In the genomic region with DNA sequence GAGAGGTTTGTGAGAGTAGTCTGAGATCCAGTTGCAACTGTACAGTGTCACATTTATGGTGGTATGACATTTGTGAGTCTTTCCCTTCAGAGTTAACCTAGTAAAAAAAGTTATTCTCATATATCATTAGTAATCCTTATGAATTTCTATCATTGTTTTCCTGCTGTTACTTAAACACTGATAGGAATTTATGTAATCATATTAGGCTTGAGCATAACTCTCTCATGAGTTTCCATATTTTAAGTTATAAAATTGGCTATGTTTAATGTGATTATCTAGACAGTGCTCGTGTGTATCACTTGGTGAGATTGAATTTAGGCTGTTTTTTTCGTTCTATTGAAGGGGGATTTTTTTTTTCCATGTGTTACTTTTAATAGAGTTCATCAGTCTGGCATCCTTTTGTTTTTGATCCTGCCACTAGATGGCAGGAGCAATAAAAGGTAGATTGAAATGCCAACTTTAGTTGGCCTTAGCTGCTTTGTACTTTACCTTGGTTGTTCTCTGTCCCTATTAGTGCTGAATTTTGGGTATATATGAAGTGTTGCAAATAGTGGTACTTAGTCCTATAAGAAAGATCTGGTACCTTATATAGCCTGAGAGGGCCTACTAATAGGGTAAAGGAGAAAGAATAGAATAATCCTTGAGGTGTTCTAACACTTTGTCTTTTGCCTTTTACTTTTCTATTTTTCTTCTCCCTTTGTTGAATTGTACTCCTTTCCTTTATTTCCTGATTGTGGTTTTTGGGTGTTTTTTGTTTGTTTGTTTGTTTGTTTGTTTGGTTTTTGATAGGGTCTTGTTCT, we compare ENCODE assay signal across 8 cellular contexts. TPM values are rescaled to one million over a fixed set of nuclear protein-coding genes. Genes with fewer than 3 reads are reported as not detected.
DNase-seq lines count a peak whose midpoint lies in the region; ATAC-seq and TF ChIP-seq lines count a peak whose summit lies in the region.

No MANE protein-coding gene starts in this region.

- TF ChIP-seq CTCF in endothelial cell (IDR thresholded peaks at IDR 0.05; ENCODE audit: unreplicated experiment) = peak; percentile 71

- no peaks in the 10 kb centered on the region for H3K36me3 Mint-ChIP-seq in endothelial cell (ENCODE audit: low read depth, unreplicated experiment)
- H3K36me3 Mint-ChIP-seq in naive thymus-derived CD8-positive, alpha-beta T cell = no peaks in the 10 kb centered on the region

- H3K4me3 Mint-ChIP-seq in endothelial cell (ENCODE audit: unreplicated experiment) = no peak overlapping the region
- H3K4me3 Mint-ChIP-seq in naive thymus-derived CD8-positive, alpha-beta T cell = peak overlapping the region in 8 of 10 donors; percentile 8 to 62 (median 27)

- DNase-seq in Ammon's horn (ENCODE audit: low spot score) (peak; percentile 40), RPMI7951 (ENCODE audit: low read depth) (peak; percentile 45), endothelial cell (ENCODE audit: low spot score) (no peak)
- peak in 3 of 10 donors; percentile 15 to 41 (median 34) for DNase-seq in naive thymus-derived CD8-positive, alpha-beta T cell
- DNase-seq in stimulated activated CD4-positive, alpha-beta T cell treated with anti-CD3 and anti-CD28 coated beads, Interleukin-4, amount 100 ng/mL, for 4 hours = no peak
- DNase-seq in activated CD4-positive, CD25-positive, alpha-beta regulatory T cell treated with anti-CD3 and anti-CD28 coated beads, Interleukin-2, amount 50 U/mL, for 72 hours = no peak

- H3K9me3 Mint-ChIP-seq in endothelial cell (ENCODE audit: unreplicated experiment) = no peaks in the 10 kb centered on the region
- H3K9me3 Mint-ChIP-seq in naive thymus-derived CD8-positive, alpha-beta T cell = peaks cover 0 to 7% (median 0%) of the 10 kb centered on the region in 9 donors

- peak; percentile 67 for ATAC-seq in GM18498 (IDR thresholded peaks at IDR 0.05; ENCODE audit: unreplicated experiment)
- ATAC-seq in naive thymus-derived CD8-positive, alpha-beta T cell = peak; percentile 71 to 76
- no peak for ATAC-seq in HG03025 (IDR thresholded peaks at IDR 0.05; ENCODE audit: low FRiP score, unreplicated experiment)

- peaks cover 8% of the 10 kb centered on the region for H3K4me1 Mint-ChIP-seq in endothelial cell (ENCODE audit: unreplicated experiment)
- H3K4me1 Mint-ChIP-seq in naive thymus-derived CD8-positive, alpha-beta T cell = peaks cover 42 to 87% (median 80%) of the 10 kb centered on the region in 4 donors

- POLR2A ChIA-PET in naive thymus-derived CD8-positive, alpha-beta T cell (lab: Charles Lee) = interaction anchor here (1.4 kb wide), 1 partner anchor 18 kb away, joined by 7 read pairs; a partner anchor contains a TSS

- no peaks in the 10 kb centered on the region for H3K27me3 Mint-ChIP-seq in endothelial cell (ENCODE audit: unreplicated experiment)
- no peaks in the 10 kb centered on the region for H3K27me3 Mint-ChIP-seq in naive thymus-derived CD8-positive, alpha-beta T cell

- H3K27ac Mint-ChIP-seq in endothelial cell (ENCODE audit: unreplicated experiment) = no peak overlapping the region
- peak overlapping the region in 8 of 10 donors; percentile 1 to 44 (median 19) for H3K27ac Mint-ChIP-seq in naive thymus-derived CD8-positive, alpha-beta T cell

RNA-seq across cellular contexts. Expression of a gene that starts 17.9 kb away (rescaled TPM):
- total RNA-seq in RPMI7951 (2014; rRNA removed; shearing (Covaris generic)) = 175 and 186 TPM in 2 replicates
- 103 TPM for total RNA-seq in endothelial cell (ENCODE audit: unreplicated experiment)
- 100 to 1,000 TPM; 103 to 108 TPM for total RNA-seq in naive thymus-derived CD8-positive, alpha-beta T cell
- polyA plus RNA-seq in naive thymus-derived CD8-positive, alpha-beta T cell = 100 to 1,000 TPM in 1 of 3 donors, 10 to 100 TPM in 2; 85.1 to 107 (median 97.4) TPM

Comparison
In these comparisons a context has a peak if more than half of its experiments do, and no peak if none do; other contexts are left out.
1. DNase-seq: peak in Ammon's horn (single experiment) and RPMI7951 (single experiment); none in endothelial cell (single experiment), stimulated activated CD4-positive, alpha-beta T cell treated with anti-CD3 and anti-CD28 coated beads, Interleukin-4, amount 100 ng/mL, for 4 hours (0 of 2) and activated CD4-positive, CD25-positive, alpha-beta regulatory T cell treated with anti-CD3 and anti-CD28 coated beads, Interleukin-2, amount 50 U/mL, for 72 hours (single experiment).